In the genomic region with DNA sequence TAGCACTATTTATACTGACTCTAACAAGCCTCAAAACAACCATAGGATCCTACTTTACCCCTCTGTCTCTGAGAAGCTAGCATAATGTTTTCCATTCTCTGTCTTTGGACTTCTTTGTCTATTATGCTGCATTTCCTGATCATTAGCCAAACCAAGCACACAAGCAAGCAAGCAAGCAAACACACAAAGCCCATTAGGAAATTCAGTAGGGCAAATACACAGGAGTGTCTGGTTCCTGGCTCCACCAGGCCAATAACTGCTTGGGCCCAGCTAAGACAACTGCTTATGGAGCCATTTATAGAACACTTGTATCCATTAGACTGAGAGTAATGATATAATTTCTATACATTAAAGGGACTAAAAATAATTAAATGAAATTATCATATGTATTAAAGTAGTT, we compare ENCODE assay signal across 19 cellular contexts.
DNase-seq lines count a peak whose midpoint lies in the region; TF ChIP-seq lines count a peak whose summit lies in the region.
"Had no signal": no experiment of that assay in that cellular context is flagged by ENCODE, and none has a peak within 500 bp of the region (broad histone marks: within the 10 kb centered on the region; RNA-seq: fewer than 3 reads in every experiment).

No MANE protein-coding gene starts in this region.

- peak overlapping the region; percentile 78 for H3K27ac ChIP-seq in layer of hippocampus (ENCODE audit: low read depth, low read length)
- no peak overlapping the region for H3K27ac ChIP-seq in left ventricle myocardium inferior (replicated peaks)
- H3K27ac ChIP-seq: RWPE1, SJCRH30 had no signal

- DNase-seq in NCI-H2196 (lab: John Stamatoyannopoulos, UW; ENCODE audit: unreplicated experiment) = peak; percentile 17
- no peak for DNase-seq in NCI-H2196 treated with DMSO at 0.1 percent for 48 hours (lab: John Stamatoyannopoulos, UW; ENCODE audit: unreplicated experiment)
- peak; percentile 27 for DNase-seq in SK-MEL-5 (ENCODE audit: low read depth, low spot score)
- peak; percentile 88 for DNase-seq in superior temporal gyrus (ENCODE audit: extremely low spot score)
- DNase-seq in activated CD4-positive, alpha-beta T cell treated with anti-CD3 and anti-CD28 coated beads, Interleukin-2, amount 50 U/mL, for 4 hours = no peak
- DNase-seq in posterior vena cava (ENCODE audit: low spot score) = no peak
- DNase-seq in left ventricle myocardium inferior = no peak
- DNase-seq: Calu3; DMS79 treated with DMSO at 0.1 percent for 48 hours; GDM1; H7; KG1; NCI-H1092; NCI-H1930; NK-92 treated with Interleukin-12 subunit alpha and Interleukin-12 subunit beta, amount 100 ng/mL, for 24 hours; SJCRH30; SW 1271 had no signal

- no peaks in the 10 kb centered on the region for H3K27me3 ChIP-seq in layer of hippocampus (ENCODE audit: control insufficient read depth, insufficient read depth, low read length)
- H3K27me3 ChIP-seq in left ventricle myocardium inferior (ENCODE audit: low read depth) = no peaks in the 10 kb centered on the region
- H3K27me3 ChIP-seq: SJCRH30 had no signal

- no peaks in the 10 kb centered on the region for H3K9me3 ChIP-seq in left ventricle myocardium inferior (replicated peaks)
- H3K9me3 ChIP-seq: SJCRH30 had no signal

- no peaks in the 10 kb centered on the region for H3K4me1 ChIP-seq in left ventricle myocardium inferior

- no peaks in the 10 kb centered on the region for H3K36me3 ChIP-seq in left ventricle myocardium inferior
- H3K36me3 ChIP-seq: SJCRH30 had no signal

- no peak overlapping the region for H3K4me3 ChIP-seq in left ventricle myocardium inferior
- H3K4me3 ChIP-seq: SJCRH30 had no signal

- in situ Hi-C loops in SK-MEL-5 (cut with HindIII; ENCODE audit: low pct_unique_long_range_greater_than_20kb, low sequenced_read_pairs) = no loop called here

- intact Hi-C loops in posterior vena cava (cut with DNase I) (no loop called here), left ventricle myocardium inferior (cut with micrococcal nuclease) (no loop called here)

- TF ChIP-seq CTCF in left ventricle myocardium inferior (IDR thresholded peaks at IDR 0.05; ENCODE audit: borderline replicate concordance) = no peak

Comparison
In these comparisons a context has a peak if more than half of its experiments do, and no peak if none do; other contexts are left out.
1. DNase-seq: peak in NCI-H2196 (single experiment), SK-MEL-5 (single experiment) and superior temporal gyrus (single experiment); none in NCI-H2196 treated with DMSO at 0.1 percent for 48 hours (single experiment), activated CD4-positive, alpha-beta T cell treated with anti-CD3 and anti-CD28 coated beads, Interleukin-2, amount 50 U/mL, for 4 hours (0 of 2), posterior vena cava (single experiment) and left ventricle myocardium inferior (single experiment).